In genomic region chr5:58458851-58459275, GRCh38 we compare ENCODE assay signal across 9 cellular contexts. TPM values are rescaled to one million over a fixed set of nuclear protein-coding genes. Genes with fewer than 3 reads are reported as not detected.
DNase-seq lines count a peak whose midpoint lies in the region; ATAC-seq and TF ChIP-seq lines count a peak whose summit lies in the region.
"Had no signal": no experiment of that assay in that cellular context is flagged by ENCODE, and none has a peak within 500 bp of the region (broad histone marks: within the 10 kb centered on the region; RNA-seq: fewer than 3 reads in every experiment).

No MANE protein-coding gene starts in this region.

- peaks cover 46% of the 10 kb centered on the region for H3K36me3 Mint-ChIP-seq in GM23338 (ENCODE audit: low read depth)
- no peaks in the 10 kb centered on the region for H3K36me3 Mint-ChIP-seq in glutamatergic neuron (ENCODE audit: unreplicated experiment)

- H3K27ac ChIP-seq in GM23338 (ENCODE audit: low read depth) (no peak overlapping the region), WERI-Rb-1 (no peak overlapping the region)

- H3K27me3 Mint-ChIP-seq in GM23338 (ENCODE audit: insufficient read depth, low read depth, poor library complexity) (peaks cover 11% of the 10 kb centered on the region), glutamatergic neuron (ENCODE audit: unreplicated experiment) (peaks cover 5% of the 10 kb centered on the region)

- H3K27me3 ChIP-seq in GM23338 (ENCODE audit: insufficient read depth) (peaks cover 8% of the 10 kb centered on the region), WERI-Rb-1 (ENCODE audit: insufficient read depth, low read depth, severe bottlenecking) (no peaks in the 10 kb centered on the region)

- H4K20me1 ChIP-seq in GM23338 (replicated peaks; ENCODE audit: insufficient read depth) = no peaks in the 10 kb centered on the region; the same call in 1 of the 2 replicates

- peak overlapping the region; percentile 74 for H3K4me3 ChIP-seq in GM23338
- peak overlapping the region; percentile 86 for H3K4me3 ChIP-seq in WERI-Rb-1 (ENCODE audit: low read depth, low read length)
- H3K4me3 ChIP-seq in skeletal muscle cell (ENCODE audit: low read depth, low read length) = peak overlapping the region; percentile 90

- peak overlapping the region; percentile 87 for H3K4me2 ChIP-seq in GM23338

- H3K9me2 ChIP-seq in GM23338 (ENCODE audit: insufficient read depth) = no peaks in the 10 kb centered on the region

- peaks cover 24% of the 10 kb centered on the region for H3K4me1 Mint-ChIP-seq in GM23338
- no peaks in the 10 kb centered on the region for H3K4me1 Mint-ChIP-seq in glutamatergic neuron (ENCODE audit: low read depth, unreplicated experiment)

- TF ChIP-seq CTCF in GM23338 (conservative IDR thresholded peaks at IDR 0.05; ENCODE audit: low read depth in 2 of 2) (no peak), WERI-Rb-1 (IDR thresholded peaks at IDR 0.05; ENCODE audit: low read depth, low read length) (no peak), glutamatergic neuron (IDR thresholded peaks at IDR 0.05; ENCODE audit: partially characterized antibody, unreplicated experiment) (no peak)

- H3K9me3 ChIP-seq in WERI-Rb-1 (ENCODE audit: severe bottlenecking) = no peaks in the 10 kb centered on the region

- DNase-seq in GM23338 (ENCODE audit: low spot score) = peak; percentile 12
- DNase-seq in WERI-Rb-1 = no peak
- no peak for DNase-seq in glutamatergic neuron
- no peak for DNase-seq in skeletal muscle cell (ENCODE audit: low read depth)
- no peak for DNase-seq in erythroblast (lab: John Stamatoyannopoulos, UW)
- DNase-seq in DMS79 treated with DMSO at 0.1 percent for 48 hours (lab: John Stamatoyannopoulos, UW) = no peak
- DNase-seq in T-helper 9 cell = no peak
- DNase-seq: NCI-H1694 had no signal

- no peak overlapping the region for H2AFZ ChIP-seq in GM23338

- H3K9me3 Mint-ChIP-seq in GM23338 (no peaks in the 10 kb centered on the region), glutamatergic neuron (ENCODE audit: unreplicated experiment) (peaks cover 5% of the 10 kb centered on the region)

- H3K4me3 Mint-ChIP-seq in GM23338 (peak overlapping the region; percentile 86), glutamatergic neuron (ENCODE audit: unreplicated experiment) (peak overlapping the region; percentile 92)

- ATAC-seq in GM23338 = no peak
- ATAC-seq in GM21786 (IDR thresholded peaks at IDR 0.05; ENCODE audit: unreplicated experiment) = no peak

- H3K36me3 ChIP-seq in GM23338 (ENCODE audit: insufficient read depth) (peaks cover 41% of the 10 kb centered on the region), WERI-Rb-1 (peaks cover 13% of the 10 kb centered on the region)

- TF ChIP-seq POLR2A in erythroblast (IDR thresholded peaks at IDR 0.05; ENCODE audit: low read length) = no peak

- peaks cover 9% of the 10 kb centered on the region; the same call in 1 of the 2 replicates for H3K79me2 ChIP-seq in GM23338 (replicated peaks; ENCODE audit: insufficient read depth)

- no peaks in the 10 kb centered on the region for H3F3A ChIP-seq in GM23338 (replicated peaks; ENCODE audit: low read depth)

- H3K27ac Mint-ChIP-seq in GM23338 (no peak overlapping the region), glutamatergic neuron (ENCODE audit: unreplicated experiment) (peak overlapping the region; percentile 57)

- H3K4me1 ChIP-seq in GM23338 (ENCODE audit: insufficient read depth) = peaks cover 7% of the 10 kb centered on the region; the same call in 1 of the 2 replicates

TF ChIP-seq in GM23338, 12 proteins besides CTCF, POLR2A, EP300 and RAD21 (continues in another document):
- TF ChIP-seq CREB1 (CRISPR knock-in tag; IDR thresholded peaks at IDR 0.05; ENCODE audit: low read depth) = no peak
- no peak for TF ChIP-seq ZNF331 (CRISPR knock-in tag; IDR thresholded peaks at IDR 0.05; ENCODE audit: low read depth)
- TF ChIP-seq ZNF114 (CRISPR knock-in tag; IDR thresholded peaks at IDR 0.05) = no peak
- TF ChIP-seq STAT1 (IDR thresholded peaks at IDR 0.05; ENCODE audit: unreplicated experiment) = no peak
- no peak for TF ChIP-seq JUNB (IDR thresholded peaks at IDR 0.05; ENCODE audit: unreplicated experiment)
- no peak for TF ChIP-seq NANOG (IDR thresholded peaks at IDR 0.05; ENCODE audit: borderline replicate concordance)
- no peak for TF ChIP-seq EZH2 (IDR thresholded peaks at IDR 0.05; ENCODE audit: low read depth, unreplicated experiment)
- TF ChIP-seq REST (IDR thresholded peaks at IDR 0.05; ENCODE audit: unreplicated experiment) = no peak
- no peak for TF ChIP-seq ETS1 (IDR thresholded peaks at IDR 0.05)

RNA-seq across cellular contexts. Expression of gene PLK2, which starts 1.0 kb away (rescaled TPM):
- 29.4 and 30.0 TPM in 2 replicates for total RNA-seq in GM23338 (2014; rRNA removed; shearing (Covaris generic))
- 12.0 and 13.5 TPM in 2 replicates for polyA plus RNA-seq in GM23338 (2016; fragmentation: Nextera tagmentation; extraction: Ambion mirVana)
- total RNA-seq in glutamatergic neuron (ENCODE audit: unreplicated experiment) = 7.8 TPM

RNA-seq across cellular contexts. Expression of gene GAPT, which starts 32.4 kb away (rescaled TPM):
- total RNA-seq in GM23338 (2014; rRNA removed; shearing (Covaris generic)) = not detected in 2 replicates
- polyA plus RNA-seq in GM23338 (2016; fragmentation: Nextera tagmentation; extraction: Ambion mirVana) = not detected in 2 replicates
- not detected for total RNA-seq in glutamatergic neuron (ENCODE audit: unreplicated experiment)
